In genomic region chr4:165440415-165440882, GRCh38 we compare ENCODE assay signal across 9 cellular contexts.
A peak's percentile ranks its signal among the peaks of the same experiment; 100 is the strongest.
DNase-seq lines count a peak whose midpoint lies in the region; ATAC-seq, FAIRE-seq and TF ChIP-seq lines count a peak whose summit lies in the region.
"Had no signal": no experiment of that assay in that cellular context is flagged by ENCODE, and none has a peak within 500 bp of the region (broad histone marks: within the 10 kb centered on the region; RNA-seq: fewer than 3 reads in every experiment).

No MANE protein-coding gene starts in this region.

- no peaks in the 10 kb centered on the region for H3K9me3 Mint-ChIP-seq in GM23338

- H3K9me2 ChIP-seq in GM23338 (ENCODE audit: insufficient read depth) (0 out of 2 replicates have a peak, but pooled peaks cover 2% of the 10 kb centered on the region), PC-3 (replicated peaks; ENCODE audit: low read length) (no peaks in the 10 kb centered on the region)

- H3K27ac ChIP-seq in GM23338 (ENCODE audit: low read depth) (no peak overlapping the region), PC-3 (ENCODE audit: low read length) (peak overlapping the region; percentile 51), pancreas (no peak overlapping the region)

- 40 to 50% methylated on average over 3 of the region's 3 CpGs for WGBS in pancreas, 2 donors

- no peak overlapping the region for H3K9ac ChIP-seq in PC-3 (ENCODE audit: low read length)

- H3F3A ChIP-seq in GM23338 (replicated peaks; ENCODE audit: low read depth) (no peaks in the 10 kb centered on the region), PC-3 (ENCODE audit: low read length, unreplicated experiment) (no peaks in the 10 kb centered on the region)

- DNase-seq in GM23338 (ENCODE audit: low spot score) (peak; percentile 21), PC-3 (peak; percentile 85), epithelial cell of proximal tubule (ENCODE audit: low read depth) (peak; percentile 49), pancreas (peak in 1 of 6 donors; percentile 16), DMS53 treated with DMSO at 0.1 percent for 48 hours (lab: John Stamatoyannopoulos, UW; ENCODE audit: unreplicated experiment) (no peak), NCI-H1048 (lab: John Stamatoyannopoulos, UW) (no peak)
- DNase-seq in stimulated activated naive CD8-positive, alpha-beta T cell treated with anti-CD3 and anti-CD28 coated beads, Interleukin-15, Interleukin-2, amounts not matched to agents 100 U/mL and 50 U/mL, for 24 hours = no peak
- no peak for DNase-seq in stimulated activated CD8-positive, alpha-beta memory T cell treated with anti-CD3 and anti-CD28 coated beads, Interleukin-4, amount 100 ng/mL, for 48 hours
- DNase-seq: stimulated activated CD4-positive, alpha-beta T cell treated with anti-CD3 and anti-CD28 coated beads, Interleukin-15, amount 100 ng/mL, for 24 hours had no signal

- no peaks in the 10 kb centered on the region for H3K27me3 ChIP-seq in GM23338 (ENCODE audit: insufficient read depth)
- no peaks in the 10 kb centered on the region for H3K27me3 ChIP-seq in PC-3 (ENCODE audit: low read length)
- H3K27me3 ChIP-seq in pancreas = no peaks in the 10 kb centered on the region

- FAIRE-seq in pancreas (lab: Jason Lieb, UNC) = no peak

- no peak overlapping the region for H3K4me3 Mint-ChIP-seq in GM23338

- intact Hi-C loops in PC-3 (cut with micrococcal nuclease) = no loop called here
- intact Hi-C loops in pancreas (cut with DNase I) = no loop called here

- H4K20me1 ChIP-seq in GM23338 (replicated peaks; ENCODE audit: insufficient read depth) (no peaks in the 10 kb centered on the region), PC-3 (ENCODE audit: low read length) (no peaks in the 10 kb centered on the region)

- peaks cover 14% of the 10 kb centered on the region for H3K4me1 Mint-ChIP-seq in GM23338

- TF ChIP-seq CTCF in GM23338 (conservative IDR thresholded peaks at IDR 0.05; ENCODE audit: low read depth in 2 of 2) (no peak), PC-3 (conservative IDR thresholded peaks at IDR 0.05; ENCODE audit: low read depth, low read length) (no peak), epithelial cell of proximal tubule (conservative IDR thresholded peaks at IDR 0.05; ENCODE audit: low read depth, low read length) (no peak), pancreas (IDR thresholded peaks at IDR 0.05) (no peak)

- no peak for ATAC-seq in GM23338
- ATAC-seq in PC-3 = peak; percentile 85
- peak in 3 of 4 donors; percentile 41 to 60 (median 57) for ATAC-seq in pancreas
- no peak for ATAC-seq in stimulated activated naive CD8-positive, alpha-beta T cell treated with anti-CD3 and anti-CD28 coated beads, Interleukin-15, Interleukin-2, amounts not matched to agents 100 U/mL and 50 U/mL, for 24 hours

- H3K36me3 ChIP-seq in GM23338 (ENCODE audit: insufficient read depth) = no peaks in the 10 kb centered on the region
- no peaks in the 10 kb centered on the region for H3K36me3 ChIP-seq in PC-3 (ENCODE audit: low read depth, low read length)
- H3K36me3 ChIP-seq in pancreas = no peaks in the 10 kb centered on the region

- CTCF ChIA-PET in PC-3 (lab: Charles Lee) = no interaction called here

- no peaks in the 10 kb centered on the region for H3K27me3 Mint-ChIP-seq in GM23338 (ENCODE audit: insufficient read depth, low read depth, poor library complexity)

- H3K79me2 ChIP-seq in GM23338 (replicated peaks; ENCODE audit: insufficient read depth) (no peaks in the 10 kb centered on the region), PC-3 (ENCODE audit: low read length) (no peaks in the 10 kb centered on the region)

- H3K36me3 Mint-ChIP-seq in GM23338 (ENCODE audit: low read depth) = no peaks in the 10 kb centered on the region

- H3K4me2 ChIP-seq in GM23338 (no peak overlapping the region), PC-3 (ENCODE audit: low read length) (peak overlapping the region; percentile 74)

- H3K4me3 ChIP-seq in GM23338 = no peak overlapping the region
- H3K4me3 ChIP-seq in PC-3 (ENCODE audit: low read length) = peak overlapping the region; percentile 24; the same call in 1 of the 2 replicates
- H3K4me3 ChIP-seq in epithelial cell of proximal tubule (ENCODE audit: low read depth, low read length) = no peak overlapping the region
- H3K4me3 ChIP-seq in pancreas = no peak overlapping the region

- POLR2A ChIA-PET in PC-3 (lab: Charles Lee; ENCODE audit: unreplicated experiment) = no interaction called here

- no peak overlapping the region for H3K27ac Mint-ChIP-seq in GM23338

- no TSS peak for BruUV-seq in PC-3 (replicated peaks; lab: Mats Ljungman, UMichigan)

- H3K9me3 ChIP-seq in PC-3 (ENCODE audit: low read length) (no peaks in the 10 kb centered on the region), pancreas (no peaks in the 10 kb centered on the region)

- no peak overlapping the region for H2AFZ ChIP-seq in GM23338
- H2AFZ ChIP-seq in PC-3 (ENCODE audit: low read length) = no peak overlapping the region

- peaks cover 10% of the 10 kb centered on the region for H3K4me1 ChIP-seq in GM23338 (ENCODE audit: insufficient read depth)
- peaks cover 23% of the 10 kb centered on the region for H3K4me1 ChIP-seq in PC-3 (ENCODE audit: insufficient read depth, low read length)
- H3K4me1 ChIP-seq in pancreas = no peaks in the 10 kb centered on the region

TF ChIP-seq in GM23338, 12 proteins besides CTCF, POLR2A, EP300 and RAD21 (continues in another document):
- TF ChIP-seq REST (IDR thresholded peaks at IDR 0.05; ENCODE audit: unreplicated experiment) = no peak

Comparison
In these comparisons a context has a peak if more than half of its experiments do, and no peak if none do; other contexts are left out.
1. ATAC-seq: peak in PC-3 (single experiment) and pancreas (3 of 4); none in GM23338 (single experiment) and stimulated activated naive CD8-positive, alpha-beta T cell treated with anti-CD3 and anti-CD28 coated beads, Interleukin-15, Interleukin-2, amounts not matched to agents 100 U/mL and 50 U/mL, for 24 hours (single experiment).
2. DNase-seq: peak in GM23338 (single experiment), PC-3 (single experiment) and epithelial cell of proximal tubule (single experiment); none in stimulated activated naive CD8-positive, alpha-beta T cell treated with anti-CD3 and anti-CD28 coated beads, Interleukin-15, Interleukin-2, amounts not matched to agents 100 U/mL and 50 U/mL, for 24 hours (single experiment), DMS53 treated with DMSO at 0.1 percent for 48 hours (single experiment), NCI-H1048 (single experiment) and stimulated activated CD8-positive, alpha-beta memory T cell treated with anti-CD3 and anti-CD28 coated beads, Interleukin-4, amount 100 ng/mL, for 48 hours (single experiment).